In genomic region chr11:108664730-108665525, GRCh38 we compare ENCODE assay signal across 7 cellular contexts.
DNase-seq lines count a peak whose midpoint lies in the region; ATAC-seq lines count a peak whose summit lies in the region.

DDX10 (plus strand) TSS chr11:108665069; CDS start chr11:108665154, 85 bp downstream.

- ATAC-seq in GM18508 (IDR thresholded peaks at IDR 0.05; ENCODE audit: insufficient read depth, unreplicated experiment) = peak; percentile 47
- ATAC-seq in HG03025 (IDR thresholded peaks at IDR 0.05; ENCODE audit: low FRiP score, unreplicated experiment) = peak; percentile 78

- DNase-seq in NCI-H2081 (lab: John Stamatoyannopoulos, UW) (peak; percentile 98 to 99), T1000 (lab: John Stamatoyannopoulos, UW) (peak; percentile 90), astrocyte of the hippocampus (ENCODE audit: low read depth, low spot score) (peak; percentile 99), hippocampal formation (lab: John Stamatoyannopoulos, UW) (peak; percentile 98 to 99), retina (peak; percentile 98)

Comparison
In these comparisons a context has a peak if more than half of its experiments do, and no peak if none do; other contexts are left out.
1. Peak in every context shown above with its lines: DNase-seq and ATAC-seq.